ENCODE assay signal across 20 cellular contexts in genomic region chr9:5579881-5580280, GRCh38. TPM values are rescaled to one million over a fixed set of nuclear protein-coding genes. Genes with fewer than 3 reads are reported as not detected.
A peak's percentile ranks its signal among the peaks of the same experiment; 100 is the strongest.
DNase-seq lines count a peak whose midpoint lies in the region; ATAC-seq, FAIRE-seq and TF ChIP-seq lines count a peak whose summit lies in the region.
"Had no signal": no experiment of that assay in that cellular context is flagged by ENCODE, and none has a peak within 500 bp of the region (broad histone marks: within the 10 kb centered on the region; RNA-seq: fewer than 3 reads in every experiment).

No MANE protein-coding gene starts in this region.

- H3K4me3 ChIP-seq in GM12865 (ENCODE audit: low read depth, low read length), result no peak overlapping the region
- H3K4me3 ChIP-seq: SK-N-MC had no signal

- H3K27ac ChIP-seq in foreskin keratinocyte, result no peak overlapping the region
- H3K27ac ChIP-seq: SK-N-MC had no signal

- peak overlapping the region; percentile 28 for H3K4me3 Mint-ChIP-seq in T-helper 2 cell treated with Interferon-gamma antibody and Interleukin-4, amounts not matched to agents 5 μg/mL and 100 μg/mL, for 36 hours
- H3K4me3 Mint-ChIP-seq: CD4-positive, CD25-positive, alpha-beta regulatory T cell; H9; HFFc6 had no signal

- H3K36me3 Mint-ChIP-seq in T-helper 2 cell treated with Interferon-gamma antibody and Interleukin-4, amounts not matched to agents 5 μg/mL and 100 μg/mL, for 36 hours (ENCODE audit: low read depth), result peaks cover 16% of the 10 kb centered on the region

- H3K4me1 ChIP-seq in foreskin keratinocyte, result peaks cover 22% of the 10 kb centered on the region

- peaks cover 34% of the 10 kb centered on the region for H3K4me1 Mint-ChIP-seq in T-helper 2 cell treated with Interferon-gamma antibody and Interleukin-4, amounts not matched to agents 5 μg/mL and 100 μg/mL, for 36 hours (ENCODE audit: low read depth)

- H3K27me3 ChIP-seq in foreskin keratinocyte, result no peaks in the 10 kb centered on the region

- DNase-seq in GM12865 (ENCODE audit: low read depth) (peak; percentile 39), GM19239 (ENCODE audit: insufficient read length, low spot score) (no peak), fibroblast of peridontal ligament (ENCODE audit: extremely low read depth) (peak; percentile 36), foreskin keratinocyte (no peak), NCI-H2081 treated with DMSO at 0.1 percent for 48 hours (lab: John Stamatoyannopoulos, UW) (no peak)
- no peak for DNase-seq in T-helper 2 cell treated with Interferon-gamma antibody and Interleukin-4, amounts not matched to agents 5 μg/mL and 100 μg/mL, for 36 hours (ENCODE audit: low spot score)
- DNase-seq: CD4-positive, CD25-positive, alpha-beta regulatory T cell; EL; GF-D8; H9; HFFc6; MM.1S; NCI-H1048; NCI-H1436; NCI-H1930; NCI-H526; PC-3; SHP77 had no signal

- peak; percentile 87 for FAIRE-seq in GM19239 (lab: Jason Lieb, UNC)

- H3K27me3 Mint-ChIP-seq in T-helper 2 cell treated with Interferon-gamma antibody and Interleukin-4, amounts not matched to agents 5 μg/mL and 100 μg/mL, for 36 hours (ENCODE audit: low read depth), result no peaks in the 10 kb centered on the region
- H3K27me3 Mint-ChIP-seq: CD4-positive, CD25-positive, alpha-beta regulatory T cell had no signal

- H3K9me3 Mint-ChIP-seq in T-helper 2 cell treated with Interferon-gamma antibody and Interleukin-4, amounts not matched to agents 5 μg/mL and 100 μg/mL, for 36 hours, result peaks cover 6% of the 10 kb centered on the region
- H3K9me3 Mint-ChIP-seq: HFFc6 had no signal

- peak overlapping the region; percentile 0 for H3K27ac Mint-ChIP-seq in T-helper 2 cell treated with Interferon-gamma antibody and Interleukin-4, amounts not matched to agents 5 μg/mL and 100 μg/mL, for 36 hours
- H3K27ac Mint-ChIP-seq: H9, HFFc6 had no signal

- TF ChIP-seq CTCF in GM12865 (IDR thresholded peaks at IDR 0.05; ENCODE audit: insufficient read depth, low read depth, low read length, missing control alignments) (no peak), foreskin keratinocyte (conservative IDR thresholded peaks at IDR 0.05) (no peak)

- ATAC-seq in GM18867 (IDR thresholded peaks at IDR 0.05; ENCODE audit: unreplicated experiment) (no peak), foreskin keratinocyte (no peak)
- ATAC-seq: PC-3 had no signal

RNA-seq across cellular contexts. Expression of gene RIC1, which starts 49.0 kb away (rescaled TPM):
- total RNA-seq in foreskin keratinocyte, result 15.6 TPM in 2 replicates
- 2.4 and 3.0 TPM in 2 replicates for polyA plus RNA-seq in foreskin keratinocyte

Comparison
In these comparisons a context has a peak if more than half of its experiments do, and no peak if none do; other contexts are left out.
1. DNase-seq: peak in GM12865 (single experiment) and fibroblast of peridontal ligament (single experiment); none in GM19239 (single experiment), T-helper 2 cell treated with Interferon-gamma antibody and Interleukin-4, amounts not matched to agents 5 μg/mL and 100 μg/mL, for 36 hours (single experiment), foreskin keratinocyte (0 of 2) and NCI-H2081 treated with DMSO at 0.1 percent for 48 hours (single experiment).